ENCODE assay signal across 1 cellular context in genomic region chr14:101226603-101227425, GRCh38.
A peak's percentile ranks its signal among the peaks of the same experiment; 100 is the strongest.
TF ChIP-seq lines count a peak whose summit lies in the region.

No MANE protein-coding gene starts in this region.

TF ChIP-seq in HepG2, 621 proteins besides CTCF, POLR2A, EP300 and RAD21 (continued from another document and continues in another):
- TF ChIP-seq ZBTB49 (CRISPR knock-in tag; IDR thresholded peaks at IDR 0.05; ENCODE audit: borderline replicate concordance) (no peak), ZNF335 (CRISPR knock-in tag; IDR thresholded peaks at IDR 0.05) (no peak), ZNF329 (CRISPR knock-in tag; IDR thresholded peaks at IDR 0.05; ENCODE audit: low read depth) (no peak), MLLT10 (CRISPR knock-in tag; IDR thresholded peaks at IDR 0.05) (no peak), BRCA1 (CRISPR knock-in tag; IDR thresholded peaks at IDR 0.05) (no peak), FOXJ3 (CRISPR knock-in tag; IDR thresholded peaks at IDR 0.05; ENCODE audit: borderline replicate concordance) (peak; percentile 77; the same call in 1 of the 2 replicates), ZNF33B (CRISPR knock-in tag; IDR thresholded peaks at IDR 0.05) (no peak), PRDM10 (CRISPR knock-in tag; IDR thresholded peaks at IDR 0.05; ENCODE audit: low read depth) (peak; percentile 79; the same call in 1 of the 2 replicates), ZNF296 (CRISPR knock-in tag; conservative IDR thresholded peaks at IDR 0.05) (no peak), TRAFD1 (CRISPR knock-in tag; IDR thresholded peaks at IDR 0.05; ENCODE audit: borderline replicate concordance) (no peak), RARA (CRISPR knock-in tag; IDR thresholded peaks at IDR 0.05) (peak; percentile 98), ZZZ3 (CRISPR knock-in tag; IDR thresholded peaks at IDR 0.05; ENCODE audit: borderline replicate concordance) (no peak), CHD4 (IDR thresholded peaks at IDR 0.05; ENCODE audit: borderline replicate concordance, low read length) (no peak), ZNF136 (CRISPR knock-in tag; IDR thresholded peaks at IDR 0.05; ENCODE audit: low read depth) (no peak), SP1 (IDR thresholded peaks at IDR 0.05) (no peak), SP1 (CRISPR knock-in tag; IDR thresholded peaks at IDR 0.05) (peak; percentile 65), GATA4 (IDR thresholded peaks at IDR 0.05; ENCODE audit: borderline replicate concordance, low read depth) (no peak), CEBPB (IDR thresholded peaks at IDR 0.05; ENCODE audit: borderline replicate concordance, low read depth, low read length) (no peak), TSC22D2 (CRISPR knock-in tag; IDR thresholded peaks at IDR 0.05; ENCODE audit: borderline replicate concordance) (no peak), GABPB1 (CRISPR knock-in tag; IDR thresholded peaks at IDR 0.05) (peak; percentile 37), GTF2F1 (IDR thresholded peaks at IDR 0.05; ENCODE audit: low read length) (no peak), MNT (IDR thresholded peaks at IDR 0.05) (no peak), BORCS8-MEF2B (CRISPR knock-in tag; IDR thresholded peaks at IDR 0.05) (no peak), NR0B2 (CRISPR knock-in tag; IDR thresholded peaks at IDR 0.05) (no peak), ZNF607 (CRISPR knock-in tag; IDR thresholded peaks at IDR 0.05; ENCODE audit: borderline replicate concordance) (0 out of 2 replicates have a peak, but pooled peaks have one; percentile 68), NCOA1 (CRISPR knock-in tag; IDR thresholded peaks at IDR 0.05) (no peak), KLF15 (CRISPR knock-in tag; IDR thresholded peaks at IDR 0.05; ENCODE audit: borderline replicate concordance) (no peak), ZBTB42 (CRISPR knock-in tag; IDR thresholded peaks at IDR 0.05) (no peak; the same call in 1 of the 2 replicates), HMGA1 (CRISPR knock-in tag; conservative IDR thresholded peaks at IDR 0.05) (no peak), NFE2L2 (IDR thresholded peaks at IDR 0.05; ENCODE audit: low read length) (no peak), ZNF496 (CRISPR knock-in tag; IDR thresholded peaks at IDR 0.05; ENCODE audit: insufficient replicate concordance) (no peak), ZSCAN20 (CRISPR knock-in tag; IDR thresholded peaks at IDR 0.05; ENCODE audit: borderline replicate concordance) (no peak), GZF1 (CRISPR knock-in tag; IDR thresholded peaks at IDR 0.05) (no peak), ARID2 (CRISPR knock-in tag; IDR thresholded peaks at IDR 0.05; ENCODE audit: borderline replicate concordance) (no peak), ZNF792 (CRISPR knock-in tag; IDR thresholded peaks at IDR 0.05) (no peak), HNRNPUL1 (IDR thresholded peaks at IDR 0.05; ENCODE audit: low read depth, low read length) (no peak), KDM5B (CRISPR knock-in tag; IDR thresholded peaks at IDR 0.05; ENCODE audit: borderline replicate concordance) (peak; percentile 37; the same call in 1 of the 2 replicates), ZNF589 (CRISPR knock-in tag; conservative IDR thresholded peaks at IDR 0.05) (no peak), LCORL (IDR thresholded peaks at IDR 0.05) (no peak), LCORL (CRISPR knock-in tag; IDR thresholded peaks at IDR 0.05) (peak; percentile 94), NFE2L1 (CRISPR knock-in tag; IDR thresholded peaks at IDR 0.05; ENCODE audit: borderline replicate concordance) (no peak), MAZ (IDR thresholded peaks at IDR 0.05; ENCODE audit: borderline replicate concordance, low read depth, low read length) (no peak), MAZ (CRISPR knock-in tag; IDR thresholded peaks at IDR 0.05; ENCODE audit: low read depth) (peak; percentile 64), MIXL1 (CRISPR knock-in tag; IDR thresholded peaks at IDR 0.05) (0 out of 2 replicates have a peak, but pooled peaks have one; percentile 15), XRCC5 (optimal IDR thresholded peaks at IDR 0.05; ENCODE audit: low read length) (peak; percentile 30), CCAR2 (optimal IDR thresholded peaks at IDR 0.05; ENCODE audit: low read depth, low read length) (no peak), TARDBP (CRISPR knock-in tag; IDR thresholded peaks at IDR 0.05) (peak; percentile 66; the same call in 1 of the 2 replicates), SOX13 (IDR thresholded peaks at IDR 0.05) (0 out of 2 replicates have a peak, but pooled peaks have one; percentile 53), SOX13 (CRISPR knock-in tag; conservative IDR thresholded peaks at IDR 0.05 in 1 of 2, IDR thresholded peaks at IDR 0.05 in 1 of 2) (peak in 1 of 2 experiments; percentile 72; a peak in 2 of 4 replicates), HOXD1 (CRISPR knock-in tag; IDR thresholded peaks at IDR 0.05) (no peak), ZBTB20 (CRISPR knock-in tag; IDR thresholded peaks at IDR 0.05; ENCODE audit: borderline replicate concordance, low read depth) (no peak; the same call in 1 of the 2 replicates), JARID2 (CRISPR knock-in tag; IDR thresholded peaks at IDR 0.05; ENCODE audit: insufficient replicate concordance) (no peak)
- TF ChIP-seq, protein P1, sequence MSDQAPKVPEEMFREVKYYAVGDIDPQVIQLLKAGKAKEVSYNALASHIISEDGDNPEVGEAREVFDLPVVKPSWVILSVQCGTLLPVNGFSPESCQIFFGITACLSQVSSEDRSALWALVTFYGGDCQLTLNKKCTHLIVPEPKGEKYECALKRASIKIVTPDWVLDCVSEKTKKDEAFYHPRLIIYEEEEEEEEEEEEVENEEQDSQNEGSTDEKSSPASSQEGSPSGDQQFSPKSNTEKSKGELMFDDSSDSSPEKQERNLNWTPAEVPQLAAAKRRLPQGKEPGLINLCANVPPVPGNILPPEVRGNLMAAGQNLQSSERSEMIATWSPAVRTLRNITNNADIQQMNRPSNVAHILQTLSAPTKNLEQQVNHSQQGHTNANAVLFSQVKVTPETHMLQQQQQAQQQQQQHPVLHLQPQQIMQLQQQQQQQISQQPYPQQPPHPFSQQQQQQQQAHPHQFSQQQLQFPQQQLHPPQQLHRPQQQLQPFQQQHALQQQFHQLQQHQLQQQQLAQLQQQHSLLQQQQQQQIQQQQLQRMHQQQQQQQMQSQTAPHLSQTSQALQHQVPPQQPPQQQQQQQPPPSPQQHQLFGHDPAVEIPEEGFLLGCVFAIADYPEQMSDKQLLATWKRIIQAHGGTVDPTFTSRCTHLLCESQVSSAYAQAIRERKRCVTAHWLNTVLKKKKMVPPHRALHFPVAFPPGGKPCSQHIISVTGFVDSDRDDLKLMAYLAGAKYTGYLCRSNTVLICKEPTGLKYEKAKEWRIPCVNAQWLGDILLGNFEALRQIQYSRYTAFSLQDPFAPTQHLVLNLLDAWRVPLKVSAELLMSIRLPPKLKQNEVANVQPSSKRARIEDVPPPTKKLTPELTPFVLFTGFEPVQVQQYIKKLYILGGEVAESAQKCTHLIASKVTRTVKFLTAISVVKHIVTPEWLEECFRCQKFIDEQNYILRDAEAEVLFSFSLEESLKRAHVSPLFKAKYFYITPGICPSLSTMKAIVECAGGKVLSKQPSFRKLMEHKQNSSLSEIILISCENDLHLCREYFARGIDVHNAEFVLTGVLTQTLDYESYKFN (CRISPR knock-in tag; conservative IDR thresholded peaks at IDR 0.05): peak; percentile 87
- TF ChIP-seq, protein P2, sequence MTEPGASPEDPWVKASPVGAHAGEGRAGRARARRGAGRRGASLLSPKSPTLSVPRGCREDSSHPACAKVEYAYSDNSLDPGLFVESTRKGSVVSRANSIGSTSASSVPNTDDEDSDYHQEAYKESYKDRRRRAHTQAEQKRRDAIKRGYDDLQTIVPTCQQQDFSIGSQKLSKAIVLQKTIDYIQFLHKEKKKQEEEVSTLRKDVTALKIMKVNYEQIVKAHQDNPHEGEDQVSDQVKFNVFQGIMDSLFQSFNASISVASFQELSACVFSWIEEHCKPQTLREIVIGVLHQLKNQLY (CRISPR knock-in tag; IDR thresholded peaks at IDR 0.05): 0 out of 2 replicates have a peak, but pooled peaks have one; percentile 49
- TF ChIP-seq, protein P3, sequence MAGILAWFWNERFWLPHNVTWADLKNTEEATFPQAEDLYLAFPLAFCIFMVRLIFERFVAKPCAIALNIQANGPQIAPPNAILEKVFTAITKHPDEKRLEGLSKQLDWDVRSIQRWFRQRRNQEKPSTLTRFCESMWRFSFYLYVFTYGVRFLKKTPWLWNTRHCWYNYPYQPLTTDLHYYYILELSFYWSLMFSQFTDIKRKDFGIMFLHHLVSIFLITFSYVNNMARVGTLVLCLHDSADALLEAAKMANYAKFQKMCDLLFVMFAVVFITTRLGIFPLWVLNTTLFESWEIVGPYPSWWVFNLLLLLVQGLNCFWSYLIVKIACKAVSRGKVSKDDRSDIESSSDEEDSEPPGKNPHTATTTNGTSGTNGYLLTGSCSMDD (CRISPR knock-in tag; IDR thresholded peaks at IDR 0.05): no peak
- TF ChIP-seq, protein P4, sequence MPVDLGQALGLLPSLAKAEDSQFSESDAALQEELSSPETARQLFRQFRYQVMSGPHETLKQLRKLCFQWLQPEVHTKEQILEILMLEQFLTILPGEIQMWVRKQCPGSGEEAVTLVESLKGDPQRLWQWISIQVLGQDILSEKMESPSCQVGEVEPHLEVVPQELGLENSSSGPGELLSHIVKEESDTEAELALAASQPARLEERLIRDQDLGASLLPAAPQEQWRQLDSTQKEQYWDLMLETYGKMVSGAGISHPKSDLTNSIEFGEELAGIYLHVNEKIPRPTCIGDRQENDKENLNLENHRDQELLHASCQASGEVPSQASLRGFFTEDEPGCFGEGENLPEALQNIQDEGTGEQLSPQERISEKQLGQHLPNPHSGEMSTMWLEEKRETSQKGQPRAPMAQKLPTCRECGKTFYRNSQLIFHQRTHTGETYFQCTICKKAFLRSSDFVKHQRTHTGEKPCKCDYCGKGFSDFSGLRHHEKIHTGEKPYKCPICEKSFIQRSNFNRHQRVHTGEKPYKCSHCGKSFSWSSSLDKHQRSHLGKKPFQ (CRISPR knock-in tag; IDR thresholded peaks at IDR 0.05; ENCODE audit: insufficient replicate concordance): peak; percentile 24
